ENCODE assay signal across 10 cellular contexts in the genomic region with DNA sequence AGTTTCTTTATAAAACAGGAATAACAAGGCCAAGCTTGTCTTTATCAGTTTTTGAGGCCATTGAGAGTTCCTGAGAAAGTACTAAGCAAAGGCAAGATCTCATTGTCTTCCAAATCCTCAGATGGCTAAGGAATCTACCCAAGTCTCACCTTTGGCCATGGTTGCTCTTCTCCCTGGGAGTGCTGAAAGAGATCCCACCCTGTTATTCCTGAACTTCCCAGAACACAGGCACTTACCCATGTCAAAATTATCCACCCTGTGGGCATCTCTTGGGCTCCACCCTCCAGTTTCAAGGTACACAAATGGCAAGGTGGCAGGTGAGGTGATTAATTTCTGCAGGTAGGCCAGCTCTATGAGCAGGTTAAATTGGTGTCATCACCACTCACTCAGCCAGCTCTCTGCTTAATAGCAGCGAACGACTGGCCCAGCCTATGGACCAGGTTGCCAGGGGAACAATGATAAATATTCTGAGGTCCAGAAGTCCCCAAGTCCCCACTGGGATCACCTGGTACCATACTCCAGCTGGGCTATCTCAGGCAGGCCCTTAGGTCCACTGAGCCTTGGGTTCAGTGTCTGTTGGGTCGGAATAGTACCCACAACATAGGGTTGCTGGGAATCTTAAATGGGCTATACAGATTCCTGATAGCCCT. TPM values are rescaled to one million over a fixed set of nuclear protein-coding genes. Genes with fewer than 3 reads are reported as not detected.
DNase-seq lines count a peak whose midpoint lies in the region; ATAC-seq, FAIRE-seq and TF ChIP-seq lines count a peak whose summit lies in the region.
"Had no signal": no experiment of that assay in that cellular context is flagged by ENCODE, and none has a peak within 500 bp of the region (broad histone marks: within the 10 kb centered on the region; RNA-seq: fewer than 3 reads in every experiment).

No MANE protein-coding gene starts in this region.

- TF ChIP-seq POLR2A in suprapubic skin (IDR thresholded peaks at IDR 0.05) (no peak), GM12891 (IDR thresholded peaks at IDR 0.05; ENCODE audit: low read depth, low read length) (no peak)

- H3K4me3 Mint-ChIP-seq in activated naive CD4-positive, alpha-beta T cell treated with anti-CD3 and anti-CD28 coated beads for 36 hours, result peak overlapping the region; percentile 14
- H3K4me3 Mint-ChIP-seq in stimulated activated naive CD8-positive, alpha-beta T cell treated with anti-CD3 and anti-CD28 coated beads, Interleukin-15, amount 100 ng/mL, for 72 hours, result no peak overlapping the region

- no peak for TF ChIP-seq EP300 in suprapubic skin (IDR thresholded peaks at IDR 0.05)

- H3K4me1 Mint-ChIP-seq in activated naive CD4-positive, alpha-beta T cell treated with anti-CD3 and anti-CD28 coated beads for 36 hours (ENCODE audit: low read depth), result peaks cover 11% of the 10 kb centered on the region
- H3K4me1 Mint-ChIP-seq in stimulated activated naive CD8-positive, alpha-beta T cell treated with anti-CD3 and anti-CD28 coated beads, Interleukin-15, amount 100 ng/mL, for 72 hours, result peaks cover 41% of the 10 kb centered on the region

- POLR2A ChIA-PET in RWPE1 (lab: Yijun Ruan, JAX; ENCODE audit: low non-redundant PET), result no interaction called here

- intact Hi-C loops in activated naive CD4-positive, alpha-beta T cell treated with anti-CD3 and anti-CD28 coated beads for 36 hours (cut with micrococcal nuclease), result loop anchor here (5.0 to 10.0 kb wide), 3 partner anchors 680 to 1590 kb away; a partner anchor contains a TSS

- H3K4me1 ChIP-seq in iPS-15b (ENCODE audit: control insufficient read depth, insufficient read depth, low read length) (peaks cover 33% of the 10 kb centered on the region), suprapubic skin (peaks cover 35% of the 10 kb centered on the region)

- ATAC-seq in stimulated activated naive CD8-positive, alpha-beta T cell treated with anti-CD3 and anti-CD28 coated beads, Interleukin-15, amount 100 ng/mL, for 72 hours, result no peak

- H3K27me3 ChIP-seq in iPS-15b (ENCODE audit: control insufficient read depth, insufficient read depth, low read length), result peaks cover 17% of the 10 kb centered on the region
- H3K27me3 ChIP-seq in suprapubic skin, result no peaks in the 10 kb centered on the region

- no peaks in the 10 kb centered on the region for H3K9me3 Mint-ChIP-seq in activated naive CD4-positive, alpha-beta T cell treated with anti-CD3 and anti-CD28 coated beads for 36 hours
- H3K9me3 Mint-ChIP-seq in stimulated activated naive CD8-positive, alpha-beta T cell treated with anti-CD3 and anti-CD28 coated beads, Interleukin-15, amount 100 ng/mL, for 72 hours, result no peaks in the 10 kb centered on the region

- H3K27ac Mint-ChIP-seq in activated naive CD4-positive, alpha-beta T cell treated with anti-CD3 and anti-CD28 coated beads for 36 hours, result no peak overlapping the region
- H3K27ac Mint-ChIP-seq in stimulated activated naive CD8-positive, alpha-beta T cell treated with anti-CD3 and anti-CD28 coated beads, Interleukin-15, amount 100 ng/mL, for 72 hours, result no peak overlapping the region

- CTCF ChIA-PET in activated naive CD4-positive, alpha-beta T cell treated with anti-CD3 and anti-CD28 coated beads for 36 hours (lab: Charles Lee), result interaction anchor here (0.5 to 1.0 kb wide), 3 partner anchors 120 to 315 kb away, joined by 3 to 5 read pairs (median 3); no protein-coding TSS in a partner anchor
- CTCF ChIA-PET in RWPE1 (lab: Yijun Ruan, JAX), result interaction anchor here (0.9 to 1.9 kb wide), 2 partner anchors 115 to 141 kb away, joined by 3 to 4 read pairs; no protein-coding TSS in a partner anchor

- no peak for TF ChIP-seq CTCF in RWPE1 (conservative IDR thresholded peaks at IDR 0.05; ENCODE audit: low read depth)
- TF ChIP-seq CTCF in suprapubic skin (IDR thresholded peaks at IDR 0.05), result no peak

- DNase-seq in activated naive CD4-positive, alpha-beta T cell treated with anti-CD3 and anti-CD28 coated beads for 36 hours, result no peak
- DNase-seq in activated naive CD4-positive, alpha-beta T cell treated with anti-CD3 and anti-CD28 coated beads, Interleukin-2, amount 50 U/mL, for 16 hours, result no peak
- DNase-seq in RWPE1 (ENCODE audit: low spot score) (no peak), suprapubic skin (ENCODE audit: low spot score in 2 of 2) (no peak), UCSD-AML1 (lab: John Stamatoyannopoulos, UW; ENCODE audit: unreplicated experiment) (no peak), GM12891 (ENCODE audit: insufficient read length, low spot score) (no peak)
- no peak for DNase-seq in stimulated activated naive CD8-positive, alpha-beta T cell treated with anti-CD3 and anti-CD28 coated beads, Interleukin-15, amount 100 ng/mL, for 72 hours
- DNase-seq: NCI-H446 treated with DMSO at 0.1 percent for 48 hours, T-helper 9 cell had no signal

- H3K9ac ChIP-seq in iPS-15b (ENCODE audit: low read depth, low read length), result no peak overlapping the region

- H3K4me3 ChIP-seq in iPS-15b (ENCODE audit: low read depth, low read length) (peak overlapping the region; percentile 82), suprapubic skin (no peak overlapping the region)

- H3K27me3 Mint-ChIP-seq in activated naive CD4-positive, alpha-beta T cell treated with anti-CD3 and anti-CD28 coated beads for 36 hours (ENCODE audit: low read depth), result peaks cover 34% of the 10 kb centered on the region
- H3K27me3 Mint-ChIP-seq in stimulated activated naive CD8-positive, alpha-beta T cell treated with anti-CD3 and anti-CD28 coated beads, Interleukin-15, amount 100 ng/mL, for 72 hours, result peaks cover 76% of the 10 kb centered on the region

- H3K27ac ChIP-seq in RWPE1 (peak overlapping the region; percentile 19; the same call in 1 of the 2 replicates), suprapubic skin (peak overlapping the region; percentile 96)

- no peaks in the 10 kb centered on the region for H3K36me3 ChIP-seq in iPS-15b (ENCODE audit: control insufficient read depth, insufficient read depth, low read length)
- H3K36me3 ChIP-seq in suprapubic skin, result no peaks in the 10 kb centered on the region

- 50% methylated on average over 3 of the region's 3 CpGs for WGBS in suprapubic skin

- H3K9me3 ChIP-seq in iPS-15b (ENCODE audit: control insufficient read depth, insufficient read depth, low read length), result no peaks in the 10 kb centered on the region
- H3K9me3 ChIP-seq in suprapubic skin, result no peaks in the 10 kb centered on the region

- H3K36me3 Mint-ChIP-seq in activated naive CD4-positive, alpha-beta T cell treated with anti-CD3 and anti-CD28 coated beads for 36 hours (ENCODE audit: low read depth), result no peaks in the 10 kb centered on the region

- FAIRE-seq in GM12891 (lab: Jason Lieb, UNC), result no peak

TF ChIP-seq in GM12891, 5 proteins besides CTCF, POLR2A, EP300 and RAD21:
- TF ChIP-seq SPI1 (IDR thresholded peaks at IDR 0.05; ENCODE audit: low read depth, low read length), result no peak
- no peak for TF ChIP-seq POU2F2 (IDR thresholded peaks at IDR 0.05; ENCODE audit: low read depth, low read length)
- TF ChIP-seq POLR2AphosphoS5 (IDR thresholded peaks at IDR 0.05; ENCODE audit: low read depth, low read length), result no peak
- no peak for TF ChIP-seq TAF1 (IDR thresholded peaks at IDR 0.05; ENCODE audit: low read depth, low read length)
- no peak for TF ChIP-seq PAX5 (IDR thresholded peaks at IDR 0.05; ENCODE audit: insufficient read depth, low read length, severe bottlenecking)
TF ChIP-seq in GM12891: peak in this region for 0.

RNA-seq across cellular contexts. Expression of a gene that starts 2.3 kb away (rescaled TPM):
- total RNA-seq in activated naive CD4-positive, alpha-beta T cell treated with anti-CD3 and anti-CD28 coated beads for 36 hours, result 10 to 100 TPM in 1 of 2 experiments, 1 to 10 TPM in 1; 8.0 to 11.4 TPM
- total RNA-seq in suprapubic skin, result 10 to 100 TPM; 17.8 to 27.5 (median 18.7) TPM
- 5.3 TPM for polyA plus RNA-seq in GM12891 (2012; ENCODE audit: low read depth, missing spikeins)
